8 cellular contexts compared by ENCODE assay signal in genomic region chrX:52923781-52924241, GRCh38. TPM values are rescaled to one million over a fixed set of nuclear protein-coding genes. Genes with fewer than 3 reads are reported as not detected.
DNase-seq lines count a peak whose midpoint lies in the region; ATAC-seq and TF ChIP-seq lines count a peak whose summit lies in the region.

No MANE protein-coding gene starts in this region.

- no peaks in the 10 kb centered on the region for H3K36me3 ChIP-seq in GM06990 (ENCODE audit: control insufficient read depth, insufficient read depth, low read length)

- peak; percentile 54 for ATAC-seq in GM21786 (IDR thresholded peaks at IDR 0.05; ENCODE audit: unreplicated experiment)

- peak; percentile 40 for DNase-seq in GM06990 (ENCODE audit: extremely low read depth, insufficient read length)
- DNase-seq in MV-4-11 (lab: John Stamatoyannopoulos, UW): peak; percentile 59
- peak; percentile 66 for DNase-seq in fibroblast of the aortic adventitia (ENCODE audit: low read depth)
- peak; percentile 53 for DNase-seq in ureter (ENCODE audit: low spot score)
- DNase-seq in KG1 (lab: John Stamatoyannopoulos, UW): no peak
- DNase-seq in cerebellar cortex (ENCODE audit: low spot score): no peak
- no peak for DNase-seq in stimulated activated CD8-positive, alpha-beta memory T cell treated with anti-CD3 and anti-CD28 coated beads, Interleukin-4, amount 100 ng/mL, for 48 hours

- TF ChIP-seq CTCF in GM06990 (IDR thresholded peaks at IDR 0.05; ENCODE audit: insufficient read depth, low read length, poor library complexity, severe bottlenecking): no peak
- TF ChIP-seq CTCF in fibroblast of the aortic adventitia (IDR thresholded peaks at IDR 0.05; ENCODE audit: insufficient read depth, low read length): no peak

- H3K27me3 ChIP-seq in GM06990 (replicated peaks; ENCODE audit: control insufficient read depth, insufficient read depth, low read length): no peaks in the 10 kb centered on the region; the same call in 1 of the 2 replicates

- peak overlapping the region; percentile 50 for H3K4me3 ChIP-seq in GM06990 (replicated peaks; ENCODE audit: low read depth, low read length)
- H3K4me3 ChIP-seq in fibroblast of the aortic adventitia (ENCODE audit: low read depth, low read length): no peak overlapping the region

RNA-seq across cellular contexts. Expression of gene FAM156B, which starts 26.7 kb away (rescaled TPM):
- total RNA-seq in fibroblast of the aortic adventitia (ENCODE audit: low replicate concordance) (7.9 and 26.5 TPM in 2 replicates), ureter (34.3 TPM)

RNA-seq across cellular contexts. Expression of gene FAM156A, which starts 34.5 kb away (rescaled TPM):
- total RNA-seq in fibroblast of the aortic adventitia (ENCODE audit: low replicate concordance): 9.8 and 16.8 TPM in 2 replicates
- total RNA-seq in ureter: 34.0 TPM

RNA-seq across cellular contexts. Expression of gene XAGE3, which starts 55.9 kb away (rescaled TPM):
- total RNA-seq in fibroblast of the aortic adventitia (ENCODE audit: low replicate concordance) (not detected in 2 replicates), ureter (not detected)

Comparison
In these comparisons a context has a peak if more than half of its experiments do, and no peak if none do; other contexts are left out.
1. DNase-seq: peak in GM06990 (single experiment), MV-4-11 (single experiment), fibroblast of the aortic adventitia (single experiment) and ureter (single experiment); none in KG1 (single experiment), cerebellar cortex (single experiment) and stimulated activated CD8-positive, alpha-beta memory T cell treated with anti-CD3 and anti-CD28 coated beads, Interleukin-4, amount 100 ng/mL, for 48 hours (single experiment).